Comparison of ENCODE assay signal across 15 cellular contexts in genomic region chr18:65968605-65969004, GRCh38.
DNase-seq lines count a peak whose midpoint lies in the region; ATAC-seq and TF ChIP-seq lines count a peak whose summit lies in the region.
"Had no signal": no experiment of that assay in that cellular context is flagged by ENCODE, and none has a peak within 500 bp of the region (broad histone marks: within the 10 kb centered on the region; RNA-seq: fewer than 3 reads in every experiment).

No MANE protein-coding gene starts in this region.

- H3K36me3 Mint-ChIP-seq in type B pancreatic cell: no peaks in the 10 kb centered on the region

- H3K9me3 Mint-ChIP-seq in type B pancreatic cell: no peaks in the 10 kb centered on the region

- no peaks in the 10 kb centered on the region for H3K36me3 ChIP-seq in heart left ventricle
- H3K36me3 ChIP-seq in OCI-LY3 (replicated peaks; ENCODE audit: low read depth, low read length): no peaks in the 10 kb centered on the region
- no peaks in the 10 kb centered on the region for H3K36me3 ChIP-seq in body of pancreas (replicated peaks in 1 of 2; ENCODE audit: insufficient read depth in 1 of 2, low read depth in 2 of 2)
- H3K36me3 ChIP-seq: breast epithelium had no signal

- H3K27ac ChIP-seq in heart left ventricle (no peak overlapping the region), OCI-LY3 (ENCODE audit: low read length) (no peak overlapping the region), dorsolateral prefrontal cortex (no peak overlapping the region), body of pancreas (no peak overlapping the region)
- H3K27ac ChIP-seq: breast epithelium had no signal

- no peaks in the 10 kb centered on the region for H3K9me3 ChIP-seq in heart left ventricle
- no peaks in the 10 kb centered on the region for H3K9me3 ChIP-seq in OCI-LY3 (ENCODE audit: insufficient read depth, low read length)
- no peaks in the 10 kb centered on the region for H3K9me3 ChIP-seq in body of pancreas
- H3K9me3 ChIP-seq: breast epithelium had no signal

- H3K4me1 ChIP-seq in heart left ventricle: no peaks in the 10 kb centered on the region
- no peaks in the 10 kb centered on the region for H3K4me1 ChIP-seq in OCI-LY3 (ENCODE audit: low read length)
- H3K4me1 ChIP-seq in body of pancreas: no peaks in the 10 kb centered on the region
- H3K4me1 ChIP-seq: breast epithelium had no signal

- no peak overlapping the region for H3K9ac ChIP-seq in OCI-LY3 (ENCODE audit: low read length)

- intact Hi-C loops in heart left ventricle (cut with DNase I): no loop called here
- intact Hi-C loops in Right ventricle myocardium superior (cut with DNase I): no loop called here
- intact Hi-C loops in dorsolateral prefrontal cortex (cut with DNase I): no loop called here
- intact Hi-C loops in body of pancreas (cut with DNase I): no loop called here

- DNase-seq in heart left ventricle: no peak
- DNase-seq in Right ventricle myocardium superior: no peak
- no peak for DNase-seq in dorsolateral prefrontal cortex
- no peak for DNase-seq in type B pancreatic cell (ENCODE audit: extremely low spot score, unreplicated experiment)
- no peak for DNase-seq in body of pancreas
- DNase-seq: activated effector memory CD4-positive, alpha-beta T cell treated with anti-CD3 and anti-CD28 coated beads, Interleukin-2, amount 50 U/mL, for 16 hours; AML-193; DMS79 treated with DMSO at 0.1 percent for 48 hours; left colon; stimulated activated CD4-positive, alpha-beta T cell treated with anti-CD3 and anti-CD28 coated beads, Interleukin-2, amount 100 ng/mL, for 24 hours had no signal

- ATAC-seq in heart left ventricle (no peak), Right ventricle myocardium superior (ENCODE audit: poor library complexity) (no peak), GM18907 (IDR thresholded peaks at IDR 0.05; ENCODE audit: unreplicated experiment) (no peak), HG03025 (IDR thresholded peaks at IDR 0.05; ENCODE audit: low FRiP score, unreplicated experiment) (no peak), body of pancreas (no peak)
- ATAC-seq: left colon, Right ventricle myocardium inferior had no signal

- no peak overlapping the region for H2AFZ ChIP-seq in OCI-LY3 (ENCODE audit: low read depth, low read length)

- H3K4me3 Mint-ChIP-seq in type B pancreatic cell: no peak overlapping the region

- H3K27me3 ChIP-seq in heart left ventricle (no peaks in the 10 kb centered on the region), OCI-LY3 (ENCODE audit: low read depth, low read length) (no peaks in the 10 kb centered on the region), dorsolateral prefrontal cortex (peaks cover 0 to 2% (median 0%) of the 10 kb centered on the region in 45 donors), body of pancreas (no peaks in the 10 kb centered on the region)
- H3K27me3 ChIP-seq: breast epithelium had no signal

- H3K4me3 ChIP-seq in heart left ventricle: no peak overlapping the region
- H3K4me3 ChIP-seq in OCI-LY3 (ENCODE audit: low read length): no peak overlapping the region
- no peak overlapping the region for H3K4me3 ChIP-seq in dorsolateral prefrontal cortex
- no peak overlapping the region for H3K4me3 ChIP-seq in body of pancreas
- H3K4me3 ChIP-seq: breast epithelium had no signal

- peak in 7 of 12 donors; percentile 13 to 41 (median 29) for TF ChIP-seq CTCF in heart left ventricle (IDR thresholded peaks at IDR 0.05)
- TF ChIP-seq CTCF in OCI-LY3 (IDR thresholded peaks at IDR 0.05; ENCODE audit: low read depth, low read length): peak; percentile 66
- peak in 31 of 56 donors; percentile 8 to 45 (median 20) for TF ChIP-seq CTCF in dorsolateral prefrontal cortex (IDR thresholded peaks at IDR 0.05 in 54 of 56, conservative IDR thresholded peaks at IDR 0.05 in 2 of 56; ENCODE audit: low read depth in 1 of 56, partially characterized antibody in 56 of 56)
- peak; percentile 76 for TF ChIP-seq CTCF in type B pancreatic cell (conservative IDR thresholded peaks at IDR 0.05)
- peak in 2 of 7 experiments; percentile 5 to 13 for TF ChIP-seq CTCF in body of pancreas (IDR thresholded peaks at IDR 0.05)

- no peak for TF ChIP-seq POLR2A in heart left ventricle (IDR thresholded peaks at IDR 0.05)
- TF ChIP-seq POLR2A in body of pancreas (IDR thresholded peaks at IDR 0.05): no peak

- H3K4me1 Mint-ChIP-seq in type B pancreatic cell (ENCODE audit: unreplicated experiment): no peaks in the 10 kb centered on the region

- WGBS in heart left ventricle, 4 donors: 61 to 69% (median 63%) methylated on average over 6 of the region's 6 CpGs
- WGBS in body of pancreas, 2 donors: 43 to 49% methylated on average over 6 of the region's 6 CpGs

- H3K27me3 Mint-ChIP-seq in type B pancreatic cell: no peaks in the 10 kb centered on the region

- no peak overlapping the region for H3K4me2 ChIP-seq in OCI-LY3 (ENCODE audit: low read length)

- no peak overlapping the region for H3K27ac Mint-ChIP-seq in type B pancreatic cell

- no peaks in the 10 kb centered on the region for H3K79me2 ChIP-seq in OCI-LY3 (ENCODE audit: low read length)

- H4K20me1 ChIP-seq in OCI-LY3 (ENCODE audit: insufficient read depth, low read length): no peaks in the 10 kb centered on the region
